1 cellular context compared by ENCODE assay signal in the genomic region with DNA sequence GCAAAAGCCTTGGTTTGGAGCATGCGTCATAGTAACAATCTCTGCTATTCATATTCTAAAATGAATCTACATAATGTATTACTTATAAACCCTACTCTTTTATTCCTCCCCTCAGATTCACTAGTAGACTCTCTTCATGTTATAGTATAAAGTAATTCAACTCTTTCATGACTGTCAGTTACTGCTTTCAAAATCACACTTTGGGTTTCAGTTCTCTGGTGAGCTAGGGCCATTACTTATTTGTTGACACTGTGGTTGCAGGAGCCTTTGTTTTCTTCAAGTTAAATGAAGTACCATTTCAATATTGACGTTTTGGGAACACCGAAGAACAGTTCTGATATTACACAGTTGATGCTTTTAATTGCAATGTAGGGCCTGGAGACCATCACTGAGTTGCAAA.
TF ChIP-seq lines count a peak whose summit lies in the region.

No MANE protein-coding gene starts in this region.

TF ChIP-seq in GM12878, 131 proteins besides CTCF, POLR2A, EP300 and RAD21 (continued from another document):
- TF ChIP-seq, protein P1, sequence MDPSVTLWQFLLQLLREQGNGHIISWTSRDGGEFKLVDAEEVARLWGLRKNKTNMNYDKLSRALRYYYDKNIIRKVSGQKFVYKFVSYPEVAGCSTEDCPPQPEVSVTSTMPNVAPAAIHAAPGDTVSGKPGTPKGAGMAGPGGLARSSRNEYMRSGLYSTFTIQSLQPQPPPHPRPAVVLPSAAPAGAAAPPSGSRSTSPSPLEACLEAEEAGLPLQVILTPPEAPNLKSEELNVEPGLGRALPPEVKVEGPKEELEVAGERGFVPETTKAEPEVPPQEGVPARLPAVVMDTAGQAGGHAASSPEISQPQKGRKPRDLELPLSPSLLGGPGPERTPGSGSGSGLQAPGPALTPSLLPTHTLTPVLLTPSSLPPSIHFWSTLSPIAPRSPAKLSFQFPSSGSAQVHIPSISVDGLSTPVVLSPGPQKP (IDR thresholded peaks at IDR 0.05; ENCODE audit: low read depth, low read length) = no peak
- TF ChIP-seq PAX8 (IDR thresholded peaks at IDR 0.05) (no peak), BHLHE40 (IDR thresholded peaks at IDR 0.05; ENCODE audit: borderline replicate concordance in 1 of 2, low read depth in 2 of 2, low read length in 1 of 2) (peak in 1 of 2 experiments; percentile 14; a peak in 1 of 4 replicates), BMI1 (IDR thresholded peaks at IDR 0.05; ENCODE audit: borderline replicate concordance) (peak; percentile 41; the same call in 1 of the 2 replicates), DPF2 (IDR thresholded peaks at IDR 0.05) (peak; percentile 82), MTA2 (IDR thresholded peaks at IDR 0.05; ENCODE audit: low read depth) (peak; percentile 97), CHD2 (IDR thresholded peaks at IDR 0.05; ENCODE audit: borderline replicate concordance, low read depth, low read length) (peak; percentile 46; the same call in 1 of the 2 replicates), IKZF1 (conservative IDR thresholded peaks at IDR 0.05) (peak; percentile 29; the same call in 1 of the 2 replicates), NR2F1 (conservative IDR thresholded peaks at IDR 0.05) (peak; percentile 54; the same call in 1 of the 2 replicates), ATF7 (IDR thresholded peaks at IDR 0.05; ENCODE audit: low read depth) (peak; percentile 60), TAF1 (IDR thresholded peaks at IDR 0.05; ENCODE audit: borderline replicate concordance, low read depth, low read length) (no peak), IKZF2 (IDR thresholded peaks at IDR 0.05) (peak; percentile 55 to 65; a peak in 3 of 4 replicates)
- TF ChIP-seq, protein P2, sequence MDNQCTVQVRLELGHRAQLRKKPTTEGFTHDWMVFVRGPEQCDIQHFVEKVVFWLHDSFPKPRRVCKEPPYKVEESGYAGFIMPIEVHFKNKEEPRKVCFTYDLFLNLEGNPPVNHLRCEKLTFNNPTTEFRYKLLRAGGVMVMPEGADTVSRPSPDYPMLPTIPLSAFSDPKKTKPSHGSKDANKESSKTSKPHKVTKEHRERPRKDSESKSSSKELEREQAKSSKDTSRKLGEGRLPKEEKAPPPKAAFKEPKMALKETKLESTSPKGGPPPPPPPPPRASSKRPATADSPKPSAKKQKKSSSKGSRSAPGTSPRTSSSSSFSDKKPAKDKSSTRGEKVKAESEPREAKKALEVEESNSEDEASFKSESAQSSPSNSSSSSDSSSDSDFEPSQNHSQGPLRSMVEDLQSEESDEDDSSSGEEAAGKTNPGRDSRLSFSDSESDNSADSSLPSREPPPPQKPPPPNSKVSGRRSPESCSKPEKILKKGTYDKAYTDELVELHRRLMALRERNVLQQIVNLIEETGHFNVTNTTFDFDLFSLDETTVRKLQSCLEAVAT (IDR thresholded peaks at IDR 0.05) = 0 out of 2 replicates have a peak, but pooled peaks have one; percentile 28
- TF ChIP-seq, protein P3, sequence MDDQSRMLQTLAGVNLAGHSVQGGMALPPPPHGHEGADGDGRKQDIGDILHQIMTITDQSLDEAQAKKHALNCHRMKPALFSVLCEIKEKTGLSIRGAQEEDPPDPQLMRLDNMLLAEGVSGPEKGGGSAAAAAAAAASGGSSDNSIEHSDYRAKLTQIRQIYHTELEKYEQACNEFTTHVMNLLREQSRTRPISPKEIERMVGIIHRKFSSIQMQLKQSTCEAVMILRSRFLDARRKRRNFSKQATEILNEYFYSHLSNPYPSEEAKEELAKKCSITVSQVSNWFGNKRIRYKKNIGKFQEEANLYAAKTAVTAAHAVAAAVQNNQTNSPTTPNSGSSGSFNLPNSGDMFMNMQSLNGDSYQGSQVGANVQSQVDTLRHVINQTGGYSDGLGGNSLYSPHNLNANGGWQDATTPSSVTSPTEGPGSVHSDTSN (IDR thresholded peaks at IDR 0.05; ENCODE audit: insufficient replicate concordance, low read depth, low read length) = peak; percentile 35
